1 cellular context compared by ENCODE assay signal in genomic region chr12:122875590-122876220, GRCh38.
TF ChIP-seq lines count a peak whose summit lies in the region.

No MANE protein-coding gene starts in this region.

TF ChIP-seq in GM12878, 131 proteins besides CTCF, POLR2A, EP300 and RAD21 (continued from another document and continues in another):
- TF ChIP-seq BCL3 (IDR thresholded peaks at IDR 0.05; ENCODE audit: borderline replicate concordance, insufficient read depth, low read depth, low read length, poor library complexity, severe bottlenecking) (peak; percentile 30), BCLAF1 (IDR thresholded peaks at IDR 0.05) (no peak), ZBED1 (IDR thresholded peaks at IDR 0.05; ENCODE audit: borderline replicate concordance) (no peak), RAD51 (IDR thresholded peaks at IDR 0.05) (no peak), YY1 (IDR thresholded peaks at IDR 0.05; ENCODE audit: low read depth, low read length) (no peak), ATF2 (IDR thresholded peaks at IDR 0.05; ENCODE audit: low read length) (peak; percentile 82), MTA2 (IDR thresholded peaks at IDR 0.05; ENCODE audit: low read depth) (peak; percentile 64; the same call in 1 of the 2 replicates), PAX8 (IDR thresholded peaks at IDR 0.05) (0 out of 2 replicates have a peak, but pooled peaks have one; percentile 41), CHD4 (IDR thresholded peaks at IDR 0.05) (no peak), SUPT20H (IDR thresholded peaks at IDR 0.05; ENCODE audit: borderline replicate concordance, control insufficient read depth, low read depth, low read length) (no peak), RELA (IDR thresholded peaks at IDR 0.05; ENCODE audit: borderline replicate concordance, partially characterized antibody) (no peak), CBX3 (IDR thresholded peaks at IDR 0.05; ENCODE audit: borderline replicate concordance, low read depth) (no peak), MLLT1 (IDR thresholded peaks at IDR 0.05) (no peak), ZNF592 (IDR thresholded peaks at IDR 0.05) (no peak), CREM (IDR thresholded peaks at IDR 0.05; ENCODE audit: low read depth) (peak; percentile 18; the same call in 1 of the 2 replicates), SPI1 (IDR thresholded peaks at IDR 0.05; ENCODE audit: borderline replicate concordance, insufficient read depth, low read depth, low read length) (no peak), ZBTB11 (CRISPR knock-in tag; IDR thresholded peaks at IDR 0.05) (no peak), NRF1 (conservative IDR thresholded peaks at IDR 0.05; ENCODE audit: low read depth, low read length) (no peak), USF2 (IDR thresholded peaks at IDR 0.05; ENCODE audit: borderline replicate concordance, low read depth, low read length) (no peak), CHD2 (IDR thresholded peaks at IDR 0.05; ENCODE audit: borderline replicate concordance, low read depth, low read length) (no peak), JUND (IDR thresholded peaks at IDR 0.05; ENCODE audit: low read depth, low read length) (no peak), FOS (IDR thresholded peaks at IDR 0.05; ENCODE audit: borderline replicate concordance, extremely low read depth, insufficient read length) (no peak), E2F8 (IDR thresholded peaks at IDR 0.05; ENCODE audit: low read depth, partially characterized antibody) (no peak), IRF5 (IDR thresholded peaks at IDR 0.05; ENCODE audit: borderline replicate concordance) (no peak), RUNX3 (IDR thresholded peaks at IDR 0.05; ENCODE audit: low read length) (peak; percentile 85), E4F1 (IDR thresholded peaks at IDR 0.05; ENCODE audit: borderline replicate concordance, partially characterized antibody) (no peak), BMI1 (IDR thresholded peaks at IDR 0.05; ENCODE audit: borderline replicate concordance) (no peak; the same call in 1 of the 2 replicates), USF1 (IDR thresholded peaks at IDR 0.05; ENCODE audit: borderline replicate concordance, extremely low read length, insufficient read depth, low read depth, low read length) (no peak), CREB1 (IDR thresholded peaks at IDR 0.05; ENCODE audit: low read depth) (peak; percentile 22; the same call in 1 of the 2 replicates)
